ENCODE assay signal across 8 cellular contexts in the genomic region with DNA sequence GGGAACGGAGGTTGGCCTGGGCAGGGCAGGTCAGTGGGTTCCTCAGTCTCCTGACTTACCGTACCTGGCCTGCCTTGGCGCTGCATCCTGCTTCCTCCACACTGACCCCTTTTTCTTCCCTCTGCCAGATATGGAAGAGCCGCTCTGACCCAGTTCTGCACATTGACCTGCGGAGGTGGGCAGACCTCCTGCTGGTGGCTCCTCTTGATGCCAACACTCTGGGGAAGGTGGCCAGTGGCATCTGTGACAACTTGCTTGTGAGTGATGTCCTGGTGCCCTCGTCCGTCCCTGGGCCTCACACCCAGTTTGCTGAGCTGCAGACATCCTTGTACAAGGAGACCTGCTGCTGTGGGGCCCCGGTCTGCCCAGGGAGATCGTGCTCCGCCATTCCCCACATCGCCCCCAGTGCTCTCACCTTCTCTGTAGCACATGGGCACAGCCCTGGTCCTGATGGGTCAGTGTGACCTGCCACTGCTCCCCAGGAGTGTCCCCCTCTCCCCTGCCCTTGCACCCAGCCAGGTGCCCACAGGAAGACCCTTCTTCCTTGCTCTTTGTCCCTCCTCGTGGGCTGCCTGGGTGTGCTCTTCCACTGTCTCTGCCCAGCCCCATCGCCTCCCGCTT. TPM values are rescaled to one million over a fixed set of nuclear protein-coding genes. Genes with fewer than 3 reads are reported as not detected.
DNase-seq lines count a peak whose midpoint lies in the region; ATAC-seq, FAIRE-seq and TF ChIP-seq lines count a peak whose summit lies in the region.

No MANE protein-coding gene starts in this region.

- no peak overlapping the region for H3K4me3 ChIP-seq in body of pancreas
- peak overlapping the region; percentile 2 for H3K4me3 ChIP-seq in mononuclear cell (ENCODE audit: low read length)

- H3K27ac ChIP-seq in body of pancreas (peak overlapping the region; percentile 91 to 96 (median 93)), temporal lobe (ENCODE audit: low read depth, low read length) (peak overlapping the region; percentile 88)

- no peak for FAIRE-seq in GM12891 (lab: Jason Lieb, UNC)

- WGBS in body of pancreas, 2 donors, result 85 to 88% methylated on average over 14 of the region's 14 CpGs

- H3K27me3 Mint-ChIP-seq in activated CD4-positive, alpha-beta memory T cell treated with anti-CD3 and anti-CD28 coated beads, Interleukin-2, amount 10 ng/mL, durations not matched to agents 7 days and 5 days, result no peaks in the 10 kb centered on the region
- H3K27me3 Mint-ChIP-seq in activated CD4-positive, alpha-beta memory T cell treated with anti-CD3 and anti-CD28 coated beads for 36 hours, result no peaks in the 10 kb centered on the region

- peaks cover 86% of the 10 kb centered on the region for H3K4me1 Mint-ChIP-seq in activated CD4-positive, alpha-beta memory T cell treated with anti-CD3 and anti-CD28 coated beads, Interleukin-2, amount 10 ng/mL, durations not matched to agents 7 days and 5 days
- H3K4me1 Mint-ChIP-seq in activated CD4-positive, alpha-beta memory T cell treated with anti-CD3 and anti-CD28 coated beads for 36 hours (ENCODE audit: low read depth), result peaks cover 28% of the 10 kb centered on the region

- no peaks in the 10 kb centered on the region for H3K9me3 Mint-ChIP-seq in activated CD4-positive, alpha-beta memory T cell treated with anti-CD3 and anti-CD28 coated beads, Interleukin-2, amount 10 ng/mL, durations not matched to agents 7 days and 5 days
- H3K9me3 Mint-ChIP-seq in activated CD4-positive, alpha-beta memory T cell treated with anti-CD3 and anti-CD28 coated beads for 36 hours, result no peaks in the 10 kb centered on the region

- TF ChIP-seq POLR2A in body of pancreas (IDR thresholded peaks at IDR 0.05), result no peak
- TF ChIP-seq POLR2A in GM12891 (IDR thresholded peaks at IDR 0.05; ENCODE audit: low read depth, low read length), result no peak

- ATAC-seq in body of pancreas, result no peak

- intact Hi-C loops in activated CD4-positive, alpha-beta memory T cell treated with anti-CD3 and anti-CD28 coated beads for 36 hours (cut with micrococcal nuclease), result no loop called here
- intact Hi-C loops in body of pancreas (cut with DNase I), result no loop called here

- no peak for TF ChIP-seq CTCF in body of pancreas (IDR thresholded peaks at IDR 0.05)

- no peaks in the 10 kb centered on the region for H3K9me3 ChIP-seq in body of pancreas
- H3K9me3 ChIP-seq in mononuclear cell (ENCODE audit: low read depth, low read length), result no peaks in the 10 kb centered on the region

- no peaks in the 10 kb centered on the region for H3K27me3 ChIP-seq in body of pancreas
- no peaks in the 10 kb centered on the region for H3K27me3 ChIP-seq in mononuclear cell (ENCODE audit: insufficient read depth, low read length)

- no peak for DNase-seq in activated CD4-positive, alpha-beta memory T cell treated with anti-CD3 and anti-CD28 coated beads, Interleukin-2, amount 10 ng/mL, durations not matched to agents 7 days and 5 days
- DNase-seq in activated CD4-positive, alpha-beta memory T cell treated with anti-CD3 and anti-CD28 coated beads for 36 hours, result no peak
- DNase-seq in body of pancreas, result no peak
- no peak for DNase-seq in GM12891 (ENCODE audit: insufficient read length, low spot score)
- DNase-seq in NCI-H1417 treated with DMSO at 0.1 percent for 48 hours (lab: John Stamatoyannopoulos, UW), result no peak
- DNase-seq in superior temporal gyrus (ENCODE audit: extremely low spot score), result no peak

- CTCF ChIA-PET in activated CD4-positive, alpha-beta memory T cell treated with anti-CD3 and anti-CD28 coated beads, Interleukin-2, amount 10 ng/mL, durations not matched to agents 7 days and 5 days (lab: Charles Lee), result interaction anchor here (0.6 to 3.0 kb wide), 4 partner anchors 13 to 36 kb away, joined by 3 to 39 read pairs (median 4); no protein-coding TSS in a partner anchor
- CTCF ChIA-PET in activated CD4-positive, alpha-beta memory T cell treated with anti-CD3 and anti-CD28 coated beads for 36 hours (lab: Charles Lee), result interaction anchor here (1.0 to 3.4 kb wide), 3 partner anchors 15 to 156 kb away, joined by 3 to 34 read pairs (median 4); partner anchors contain the start of gene C15orf39

- peak overlapping the region; percentile 74 for H3K4me3 Mint-ChIP-seq in activated CD4-positive, alpha-beta memory T cell treated with anti-CD3 and anti-CD28 coated beads, Interleukin-2, amount 10 ng/mL, durations not matched to agents 7 days and 5 days
- H3K4me3 Mint-ChIP-seq in activated CD4-positive, alpha-beta memory T cell treated with anti-CD3 and anti-CD28 coated beads for 36 hours, result no peak overlapping the region

- POLR2A ChIA-PET in activated CD4-positive, alpha-beta memory T cell treated with anti-CD3 and anti-CD28 coated beads, Interleukin-2, amount 10 ng/mL, durations not matched to agents 7 days and 5 days (lab: Charles Lee), result interaction anchor here (0.7 to 3.1 kb wide), 9 partner anchors 10 to 1901 kb away, joined by 3 to 21 read pairs (median 5); partner anchors contain the start of gene PPCDC
- POLR2A ChIA-PET in activated CD4-positive, alpha-beta memory T cell treated with anti-CD3 and anti-CD28 coated beads for 36 hours (lab: Charles Lee), result interaction anchor here (0.6 to 1.5 kb wide), 2 partner anchors 22 to 32 kb away, joined by 3 read pairs; no protein-coding TSS in a partner anchor

- no peaks in the 10 kb centered on the region for H3K36me3 ChIP-seq in body of pancreas (replicated peaks in 1 of 2; ENCODE audit: insufficient read depth in 1 of 2, low read depth in 2 of 2)

- peaks cover 50% of the 10 kb centered on the region for H3K36me3 Mint-ChIP-seq in activated CD4-positive, alpha-beta memory T cell treated with anti-CD3 and anti-CD28 coated beads, Interleukin-2, amount 10 ng/mL, durations not matched to agents 7 days and 5 days (ENCODE audit: low read depth)
- peaks cover 17% of the 10 kb centered on the region for H3K36me3 Mint-ChIP-seq in activated CD4-positive, alpha-beta memory T cell treated with anti-CD3 and anti-CD28 coated beads for 36 hours

- peak overlapping the region; percentile 86 for H3K27ac Mint-ChIP-seq in activated CD4-positive, alpha-beta memory T cell treated with anti-CD3 and anti-CD28 coated beads, Interleukin-2, amount 10 ng/mL, durations not matched to agents 7 days and 5 days
- no peak overlapping the region for H3K27ac Mint-ChIP-seq in activated CD4-positive, alpha-beta memory T cell treated with anti-CD3 and anti-CD28 coated beads for 36 hours

- H3K4me1 ChIP-seq in body of pancreas, result peaks cover 72% of the 10 kb centered on the region
- peaks cover 84% of the 10 kb centered on the region for H3K4me1 ChIP-seq in mononuclear cell (ENCODE audit: insufficient read depth, low read length)

TF ChIP-seq in GM12891, 5 proteins besides CTCF, POLR2A, EP300 and RAD21:
- TF ChIP-seq POLR2AphosphoS5 (IDR thresholded peaks at IDR 0.05; ENCODE audit: low read depth, low read length), result no peak
- TF ChIP-seq PAX5 (IDR thresholded peaks at IDR 0.05; ENCODE audit: insufficient read depth, low read length, severe bottlenecking), result no peak
- no peak for TF ChIP-seq SPI1 (IDR thresholded peaks at IDR 0.05; ENCODE audit: low read depth, low read length)
- TF ChIP-seq POU2F2 (IDR thresholded peaks at IDR 0.05; ENCODE audit: low read depth, low read length), result no peak
- TF ChIP-seq TAF1 (IDR thresholded peaks at IDR 0.05; ENCODE audit: low read depth, low read length), result no peak

RNA-seq across cellular contexts. Expression of gene PPCDC, which starts 21.0 kb away (rescaled TPM):
- 10 to 100 TPM; 43.0 to 50.2 TPM for total RNA-seq in activated CD4-positive, alpha-beta memory T cell treated with anti-CD3 and anti-CD28 coated beads, Interleukin-2, amount 10 ng/mL, durations not matched to agents 7 days and 5 days
- total RNA-seq in activated CD4-positive, alpha-beta memory T cell treated with anti-CD3 and anti-CD28 coated beads for 36 hours, result 10 to 100 TPM; 16.3 to 18.8 TPM
- total RNA-seq in body of pancreas (10 to 100 TPM; 12.5 to 13.2 TPM), mononuclear cell (17.4 TPM), temporal lobe (2.5 TPM)
- polyA plus RNA-seq in GM12891 (2012; ENCODE audit: low read depth, missing spikeins), result 26.4 TPM

RNA-seq across cellular contexts. Expression of gene SCAMP5, which starts 49.0 kb away (rescaled TPM):
- under 1 TPM; 0.60 to 0.81 TPM for total RNA-seq in activated CD4-positive, alpha-beta memory T cell treated with anti-CD3 and anti-CD28 coated beads, Interleukin-2, amount 10 ng/mL, durations not matched to agents 7 days and 5 days
- under 1 TPM; 0.19 to 0.33 TPM for total RNA-seq in activated CD4-positive, alpha-beta memory T cell treated with anti-CD3 and anti-CD28 coated beads for 36 hours
- total RNA-seq in body of pancreas, result 10 to 100 TPM; 21.1 to 30.4 TPM
- 2.2 TPM for total RNA-seq in mononuclear cell
- 49.2 TPM for total RNA-seq in temporal lobe
- polyA plus RNA-seq in GM12891 (2012; ENCODE audit: low read depth, missing spikeins), result 5.6 TPM
